ENCODE assay signal across 8 cellular contexts in genomic region chrX:153469811-153470410, GRCh38. TPM values are rescaled to one million over a fixed set of nuclear protein-coding genes. Genes with fewer than 3 reads are reported as not detected.
A peak's percentile ranks its signal among the peaks of the same experiment; 100 is the strongest.
DNase-seq lines count a peak whose midpoint lies in the region; ATAC-seq, FAIRE-seq and TF ChIP-seq lines count a peak whose summit lies in the region.

No MANE protein-coding gene starts in this region.

- H3K4me3 ChIP-seq in HUES48 (ENCODE audit: low read depth, low read length) (peak overlapping the region; percentile 65), pancreas (peak overlapping the region; percentile 40 to 70 (median 50))

- peaks cover 20% of the 10 kb centered on the region for H3K4me1 Mint-ChIP-seq in activated CD4-positive, alpha-beta memory T cell treated with anti-CD3 and anti-CD28 coated beads, Interleukin-2, amount 10 ng/mL, durations not matched to agents 7 days and 5 days

- FAIRE-seq in pancreas (lab: Jason Lieb, UNC) = no peak

- H3K4me3 Mint-ChIP-seq in activated CD4-positive, alpha-beta memory T cell treated with anti-CD3 and anti-CD28 coated beads, Interleukin-2, amount 10 ng/mL, durations not matched to agents 7 days and 5 days = peak overlapping the region; percentile 79

- ATAC-seq in GM21528 (IDR thresholded peaks at IDR 0.05; ENCODE audit: low FRiP score, unreplicated experiment) = peak; percentile 52
- ATAC-seq in pancreas = peak; percentile 13 to 40 (median 16)

- H3K27ac Mint-ChIP-seq in activated CD4-positive, alpha-beta memory T cell treated with anti-CD3 and anti-CD28 coated beads, Interleukin-2, amount 10 ng/mL, durations not matched to agents 7 days and 5 days = peak overlapping the region; percentile 72

- peaks cover 10% of the 10 kb centered on the region for H3K36me3 ChIP-seq in HUES48 (ENCODE audit: control insufficient read depth, insufficient read depth, low read length)
- H3K36me3 ChIP-seq in pancreas = no peaks in the 10 kb centered on the region

- intact Hi-C loops in pancreas (cut with DNase I) = no loop called here

- H3K4me1 ChIP-seq in HUES48 (ENCODE audit: control insufficient read depth, insufficient read depth, low read length) = no peaks in the 10 kb centered on the region
- H3K4me1 ChIP-seq in pancreas = no peaks in the 10 kb centered on the region

- H3K9me3 ChIP-seq in HUES48 (ENCODE audit: control insufficient read depth, insufficient read depth, low read length) (peaks cover 34% of the 10 kb centered on the region), pancreas (no peaks in the 10 kb centered on the region)

- CTCF ChIA-PET in activated CD4-positive, alpha-beta memory T cell treated with anti-CD3 and anti-CD28 coated beads, Interleukin-2, amount 10 ng/mL, durations not matched to agents 7 days and 5 days (lab: Charles Lee) = interaction anchor here (0.6 to 4.7 kb wide), 10 partner anchors 9 to 528 kb away, joined by 3 to 42 read pairs (median 4); no protein-coding TSS in a partner anchor

- DNase-seq in DMS53 (lab: John Stamatoyannopoulos, UW) (peak; percentile 76), DMS53 treated with DMSO at 0.1 percent for 48 hours (lab: John Stamatoyannopoulos, UW; ENCODE audit: unreplicated experiment) (no peak), foreskin melanocyte (peak; percentile 17), pancreas (peak in 1 of 6 donors; percentile 52), kidney glomerular epithelial cell (lab: John Stamatoyannopoulos, UW) (no peak)
- DNase-seq in activated CD4-positive, alpha-beta memory T cell treated with anti-CD3 and anti-CD28 coated beads, Interleukin-2, amount 10 ng/mL, durations not matched to agents 7 days and 5 days = peak; percentile 48

- peaks cover 5% of the 10 kb centered on the region for H3K36me3 Mint-ChIP-seq in activated CD4-positive, alpha-beta memory T cell treated with anti-CD3 and anti-CD28 coated beads, Interleukin-2, amount 10 ng/mL, durations not matched to agents 7 days and 5 days (ENCODE audit: low read depth)

- H3K9ac ChIP-seq in HUES48 (ENCODE audit: low read depth, low read length) = peak overlapping the region; percentile 19; the same call in 1 of the 2 replicates

- H3K27ac ChIP-seq in HUES48 (ENCODE audit: low read depth, low read length) (no peak overlapping the region), pancreas (peak overlapping the region in 1 of 4 donors; percentile 41)

- no peaks in the 10 kb centered on the region for H3K27me3 Mint-ChIP-seq in activated CD4-positive, alpha-beta memory T cell treated with anti-CD3 and anti-CD28 coated beads, Interleukin-2, amount 10 ng/mL, durations not matched to agents 7 days and 5 days

- H3K27me3 ChIP-seq in HUES48 (ENCODE audit: control insufficient read depth, insufficient read depth, low read length) = peaks cover 8% of the 10 kb centered on the region; the same call in 1 of the 2 replicates
- H3K27me3 ChIP-seq in pancreas = no peaks in the 10 kb centered on the region

- no peaks in the 10 kb centered on the region for H3K9me3 Mint-ChIP-seq in activated CD4-positive, alpha-beta memory T cell treated with anti-CD3 and anti-CD28 coated beads, Interleukin-2, amount 10 ng/mL, durations not matched to agents 7 days and 5 days

- POLR2A ChIA-PET in activated CD4-positive, alpha-beta memory T cell treated with anti-CD3 and anti-CD28 coated beads, Interleukin-2, amount 10 ng/mL, durations not matched to agents 7 days and 5 days (lab: Charles Lee) = interaction anchor here (0.7 kb wide), 1 partner anchor 37 kb away, joined by 3 read pairs; no protein-coding TSS in a partner anchor

- TF ChIP-seq CTCF in pancreas (IDR thresholded peaks at IDR 0.05) = no peak

- 1 to 13% methylated on average over 31 to 32 of the region's 32 CpGs for WGBS in pancreas, 2 donors

RNA-seq across cellular contexts. Expression of gene HAUS7, which starts 0.5 kb away (rescaled TPM):
- 10 to 100 TPM; 33.8 to 40.5 TPM for total RNA-seq in activated CD4-positive, alpha-beta memory T cell treated with anti-CD3 and anti-CD28 coated beads, Interleukin-2, amount 10 ng/mL, durations not matched to agents 7 days and 5 days
- 10 to 100 TPM in 1 of 6 donors, 1 to 10 TPM in 5; 4.9 to 12.0 (median 8.7) TPM for total RNA-seq in pancreas
- polyA plus RNA-seq in pancreas = 10 to 100 TPM; 37.6 to 44.1 TPM

RNA-seq across cellular contexts. Expression of gene TREX2, which starts 24.1 kb away (rescaled TPM):
- 1 to 10 TPM; 1.1 to 1.8 TPM for total RNA-seq in activated CD4-positive, alpha-beta memory T cell treated with anti-CD3 and anti-CD28 coated beads, Interleukin-2, amount 10 ng/mL, durations not matched to agents 7 days and 5 days
- total RNA-seq in pancreas = under 1 TPM in 5 of 6 donors, not detected in 1; 0.19 to 0.59 (median 0.37) TPM
- polyA plus RNA-seq in pancreas = under 1 TPM; 0.89 to 0.91 TPM

RNA-seq across cellular contexts. Expression of gene BGN, which starts 24.9 kb away (rescaled TPM):
- not detected for total RNA-seq in activated CD4-positive, alpha-beta memory T cell treated with anti-CD3 and anti-CD28 coated beads, Interleukin-2, amount 10 ng/mL, durations not matched to agents 7 days and 5 days
- total RNA-seq in pancreas = 100 to 1,000 TPM in 1 of 6 donors, 10 to 100 TPM in 2, 1 to 10 TPM in 3; 4.0 to 113 (median 15.0) TPM
- polyA plus RNA-seq in pancreas = 10 to 100 TPM; 20.2 to 24.5 TPM

RNA-seq across cellular contexts. Expression of gene ATP2B3, which starts 47.5 kb away (rescaled TPM):
- total RNA-seq in activated CD4-positive, alpha-beta memory T cell treated with anti-CD3 and anti-CD28 coated beads, Interleukin-2, amount 10 ng/mL, durations not matched to agents 7 days and 5 days = not detected
- under 1 TPM in 4 of 6 donors, not detected in 2; 0.03 to 0.06 (median 0.04) TPM for total RNA-seq in pancreas
- under 1 TPM; 0.04 to 0.12 TPM for polyA plus RNA-seq in pancreas

RNA-seq across cellular contexts. Expression of gene ZFP92, which starts 58.6 kb away (rescaled TPM):
- total RNA-seq in activated CD4-positive, alpha-beta memory T cell treated with anti-CD3 and anti-CD28 coated beads, Interleukin-2, amount 10 ng/mL, durations not matched to agents 7 days and 5 days = 1 to 10 TPM; 1.7 to 1.9 TPM
- total RNA-seq in pancreas = under 1 TPM; 0.28 to 1.00 (median 0.42) TPM
- polyA plus RNA-seq in pancreas = under 1 TPM; 0.34 to 0.45 TPM

Comparison
In these comparisons a context has a peak if more than half of its experiments do, and no peak if none do; other contexts are left out.
1. DNase-seq: peak in DMS53 (single experiment), activated CD4-positive, alpha-beta memory T cell treated with anti-CD3 and anti-CD28 coated beads, Interleukin-2, amount 10 ng/mL, durations not matched to agents 7 days and 5 days (single experiment) and foreskin melanocyte (single experiment); none in DMS53 treated with DMSO at 0.1 percent for 48 hours (single experiment) and kidney glomerular epithelial cell (single experiment).
2. RNA of gene BGN, which starts 24.9 kb away (total RNA-seq): 4.0 to 113 TPM in pancreas; not detected in activated CD4-positive, alpha-beta memory T cell treated with anti-CD3 and anti-CD28 coated beads, Interleukin-2, amount 10 ng/mL, durations not matched to agents 7 days and 5 days; every median in the first group is over 4 times any median in the second.